ENCODE assay signal across 16 cellular contexts in genomic region chr5:14365831-14366435, GRCh38.
DNase-seq lines count a peak whose midpoint lies in the region; ATAC-seq and TF ChIP-seq lines count a peak whose summit lies in the region.
"Had no signal": no experiment of that assay in that cellular context is flagged by ENCODE, and none has a peak within 500 bp of the region (broad histone marks: within the 10 kb centered on the region; RNA-seq: fewer than 3 reads in every experiment).

No MANE protein-coding gene starts in this region.

- no peak for DNase-seq in activated CD4-positive, CD25-positive, alpha-beta regulatory T cell treated with anti-CD3 and anti-CD28 coated beads, Interleukin-2, amount 50 U/mL, for 72 hours
- DNase-seq in LHCN-M2 (ENCODE audit: low read depth) (peak; percentile 9), astrocyte of the hippocampus (ENCODE audit: low read depth, low spot score) (peak; percentile 60), dorsolateral prefrontal cortex (no peak), SK-N-DZ (ENCODE audit: low spot score) (no peak)
- DNase-seq in naive thymus-derived CD8-positive, alpha-beta T cell: peak in 4 of 10 donors; percentile 39 to 70 (median 54)
- DNase-seq: 8988T, COR-L47, NCI-H187 treated with DMSO at 0.1 percent for 48 hours, NCI-H69, pancreas, SHP77, trophoblast cell had no signal

- peak; percentile 65 to 73 for ATAC-seq in activated CD4-positive, CD25-positive, alpha-beta regulatory T cell treated with anti-CD3 and anti-CD28 coated beads, Interleukin-2, amount 50 U/mL, for 24 hours
- ATAC-seq in naive thymus-derived CD8-positive, alpha-beta T cell: peak; percentile 80 to 89
- no peak for ATAC-seq in GM21526 (IDR thresholded peaks at IDR 0.05; ENCODE audit: low FRiP score, unreplicated experiment)
- ATAC-seq: pancreas had no signal

- POLR2A ChIA-PET in naive thymus-derived CD8-positive, alpha-beta T cell (lab: Charles Lee): interaction anchor here (0.6 to 2.2 kb wide), 4 partner anchors 118 to 283 kb away, joined by 3 to 7 read pairs (median 4); no protein-coding TSS in a partner anchor

- no peak overlapping the region for H3K4me3 ChIP-seq in dorsolateral prefrontal cortex
- H3K4me3 ChIP-seq: pancreas had no signal

- no peaks in the 10 kb centered on the region for H3K9me3 Mint-ChIP-seq in naive thymus-derived CD8-positive, alpha-beta T cell

- peak overlapping the region in 9 of 10 donors; percentile 20 to 79 (median 65) for H3K4me3 Mint-ChIP-seq in naive thymus-derived CD8-positive, alpha-beta T cell

- intact Hi-C loops in dorsolateral prefrontal cortex (cut with DNase I): loop anchor here in 1 of 2 donors (10.0 kb wide), 2 partner anchors 381 to 649 kb away; no protein-coding TSS in a partner anchor

- H3K4me1 Mint-ChIP-seq in naive thymus-derived CD8-positive, alpha-beta T cell: peaks cover 23 to 59% (median 54%) of the 10 kb centered on the region in 4 donors

- H3K27me3 Mint-ChIP-seq in naive thymus-derived CD8-positive, alpha-beta T cell: no peaks in the 10 kb centered on the region

- no peak for TF ChIP-seq CTCF in dorsolateral prefrontal cortex (IDR thresholded peaks at IDR 0.05 in 54 of 56, conservative IDR thresholded peaks at IDR 0.05 in 2 of 56; ENCODE audit: low read depth in 1 of 56, partially characterized antibody in 56 of 56)

- H3K36me3 Mint-ChIP-seq in naive thymus-derived CD8-positive, alpha-beta T cell: no peaks in the 10 kb centered on the region

- no peaks in the 10 kb centered on the region for H3K27me3 ChIP-seq in dorsolateral prefrontal cortex
- H3K27me3 ChIP-seq: pancreas had no signal

- peak overlapping the region in 8 of 10 donors; percentile 70 to 89 (median 87) for H3K27ac Mint-ChIP-seq in naive thymus-derived CD8-positive, alpha-beta T cell

- no peak overlapping the region for H3K27ac ChIP-seq in dorsolateral prefrontal cortex
- H3K27ac ChIP-seq: pancreas, VCaP had no signal

Comparison
In these comparisons a context has a peak if more than half of its experiments do, and no peak if none do; other contexts are left out.
1. DNase-seq: peak in LHCN-M2 (single experiment) and astrocyte of the hippocampus (single experiment); none in activated CD4-positive, CD25-positive, alpha-beta regulatory T cell treated with anti-CD3 and anti-CD28 coated beads, Interleukin-2, amount 50 U/mL, for 72 hours (single experiment), dorsolateral prefrontal cortex (0 of 10) and SK-N-DZ (single experiment).